13 cellular contexts compared by ENCODE assay signal in the genomic region with DNA sequence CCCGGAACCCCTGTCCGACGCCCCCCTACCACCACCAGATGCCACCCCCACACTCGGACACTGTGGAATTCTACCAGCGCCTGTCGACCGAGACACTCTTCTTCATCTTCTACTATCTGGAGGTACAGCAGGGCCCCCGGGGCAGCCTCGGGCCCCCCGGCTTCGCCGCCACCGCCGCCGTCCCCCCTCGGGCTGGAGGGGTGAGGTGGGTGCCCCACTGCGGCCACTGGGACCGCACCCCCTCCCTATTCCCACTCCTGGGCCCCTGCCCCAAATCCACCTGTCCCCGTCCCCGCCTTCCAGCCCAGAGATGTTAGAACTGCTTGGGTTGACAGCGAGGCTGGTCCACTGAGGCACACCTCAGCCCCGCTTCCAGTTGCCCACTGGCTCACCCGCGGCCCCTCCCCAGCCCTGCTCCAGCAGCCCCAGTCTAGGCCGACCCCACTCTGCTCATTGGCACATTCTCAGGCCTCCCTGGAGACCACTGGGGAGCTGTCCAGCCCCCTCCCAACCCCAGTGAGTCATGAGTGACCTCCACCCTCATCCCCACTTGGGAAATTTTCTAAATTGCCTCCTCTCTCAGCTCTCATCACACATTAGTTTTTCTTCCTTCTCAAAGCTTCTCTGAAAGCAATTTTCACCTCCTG. TPM values are rescaled to one million over a fixed set of nuclear protein-coding genes. Genes with fewer than 3 reads are reported as not detected.
DNase-seq lines count a peak whose midpoint lies in the region; ATAC-seq and TF ChIP-seq lines count a peak whose summit lies in the region.
"Had no signal": no experiment of that assay in that cellular context is flagged by ENCODE, and none has a peak within 500 bp of the region (broad histone marks: within the 10 kb centered on the region; RNA-seq: fewer than 3 reads in every experiment).

No MANE protein-coding gene starts in this region.

- no peak overlapping the region for H3K4me3 Mint-ChIP-seq in CD4-positive, alpha-beta T cell

- no peak for ATAC-seq in CD4-positive, alpha-beta T cell (ENCODE audit: poor library complexity)
- ATAC-seq in right cardiac atrium (peak; percentile 5 to 9), GM21619 (IDR thresholded peaks at IDR 0.05; ENCODE audit: unreplicated experiment) (no peak)

- H3K27me3 Mint-ChIP-seq in CD4-positive, alpha-beta T cell: no peaks in the 10 kb centered on the region

- no peaks in the 10 kb centered on the region for H3K27me3 ChIP-seq in CD4-positive, alpha-beta T cell (ENCODE audit: control insufficient read depth, insufficient read depth, low read length)
- H3K27me3 ChIP-seq in right cardiac atrium (ENCODE audit: control insufficient read depth, insufficient read depth): no peaks in the 10 kb centered on the region
- H3K27me3 ChIP-seq: BLaER1, SJSA1, suprapubic skin had no signal

- 88% methylated on average over 25 of the region's 25 CpGs for WGBS in right cardiac atrium

- H3K9me3 ChIP-seq in CD4-positive, alpha-beta T cell (ENCODE audit: control insufficient read depth, low read length): no peaks in the 10 kb centered on the region
- H3K9me3 ChIP-seq in KOPT-K1 (ENCODE audit: insufficient read depth, low read length, poor library complexity, severe bottlenecking) (no peaks in the 10 kb centered on the region), right cardiac atrium (ENCODE audit: control insufficient read depth, low read length) (no peaks in the 10 kb centered on the region)
- H3K9me3 ChIP-seq: BLaER1, SJSA1, suprapubic skin had no signal

- peak overlapping the region; percentile 17 for H3K27ac ChIP-seq in CD4-positive, alpha-beta T cell (ENCODE audit: low read depth, low read length)
- H3K27ac ChIP-seq in KOPT-K1 (ENCODE audit: low read depth, low read length, poor library complexity, severe bottlenecking): peak overlapping the region; percentile 76
- H3K27ac ChIP-seq in right cardiac atrium (ENCODE audit: low read length): no peak overlapping the region
- H3K27ac ChIP-seq: BLaER1, SJSA1, suprapubic skin had no signal

- POLR2A ChIA-PET in CD4-positive, alpha-beta T cell (lab: Charles Lee): interaction anchor here (0.7 to 1.2 kb wide), 3 partner anchors 16 to 37 kb away, joined by 3 to 4 read pairs (median 3); a partner anchor contains a TSS

- no peak for TF ChIP-seq CTCF in CD4-positive, alpha-beta T cell (IDR thresholded peaks at IDR 0.05)

- H3K36me3 ChIP-seq in KOPT-K1 (ENCODE audit: insufficient read depth, low read length): peaks cover 97% of the 10 kb centered on the region

- no peak overlapping the region for H3K4me3 ChIP-seq in right cardiac atrium (ENCODE audit: low read length)
- H3K4me3 ChIP-seq: BLaER1, SJSA1, suprapubic skin had no signal

- H3K4me1 Mint-ChIP-seq in CD4-positive, alpha-beta T cell (ENCODE audit: low read depth): peaks cover 30% of the 10 kb centered on the region

- CTCF ChIA-PET in CD4-positive, alpha-beta T cell (lab: Charles Lee): no interaction called here

- no peak for DNase-seq in CD4-positive, alpha-beta T cell
- DNase-seq in right cardiac atrium (peak in 1 of 3 donors; percentile 61), superior temporal gyrus (ENCODE audit: extremely low spot score) (no peak), dermis blood vessel endothelial cell (no peak)
- DNase-seq: amygdala, NCI-H2081 had no signal

- H3K27ac Mint-ChIP-seq in CD4-positive, alpha-beta T cell: peak overlapping the region; percentile 83

- H3K36me3 Mint-ChIP-seq in CD4-positive, alpha-beta T cell (ENCODE audit: low read depth): peaks cover 88% of the 10 kb centered on the region

- intact Hi-C loops in CD4-positive, alpha-beta T cell (cut with DNase I, micrococcal nuclease): no loop called here
- intact Hi-C loops in right cardiac atrium (cut with DNase I): no loop called here

- H3K4me1 ChIP-seq in right cardiac atrium (ENCODE audit: control insufficient read depth, insufficient read depth, low read length): no peaks in the 10 kb centered on the region
- H3K4me1 ChIP-seq: SJSA1 had no signal

- no peaks in the 10 kb centered on the region for H3K9me3 Mint-ChIP-seq in CD4-positive, alpha-beta T cell

RNA-seq across cellular contexts. Expression of a gene that starts 6.5 kb away (rescaled TPM):
- 10 to 100 TPM; 14.4 to 16.0 TPM for total RNA-seq in CD4-positive, alpha-beta T cell
- total RNA-seq in right cardiac atrium (1 to 10 TPM; 5.3 to 7.6 (median 7.0) TPM), dermis blood vessel endothelial cell (6.8 and 7.8 TPM in 2 replicates)
- polyA plus RNA-seq in right cardiac atrium: 11.0 TPM

RNA-seq across cellular contexts. Expression of a gene that starts 15.4 kb away (rescaled TPM):
- total RNA-seq in CD4-positive, alpha-beta T cell: 10 to 100 TPM; 26.7 to 28.7 TPM
- total RNA-seq in right cardiac atrium (10 to 100 TPM; 20.3 to 26.5 (median 23.3) TPM), dermis blood vessel endothelial cell (13.3 and 28.4 TPM in 2 replicates)
- polyA plus RNA-seq in right cardiac atrium: 18.2 TPM

RNA-seq across cellular contexts. Expression of a gene that starts 20.0 kb away (rescaled TPM):
- 1 to 10 TPM in 1 of 2 experiments, under 1 TPM in 1; 0.84 to 1.5 TPM for total RNA-seq in CD4-positive, alpha-beta T cell
- total RNA-seq in right cardiac atrium (1 to 10 TPM; 1.0 to 3.8 (median 2.5) TPM), dermis blood vessel endothelial cell (0.14 and 0.68 TPM in 2 replicates)
- 2.3 TPM for polyA plus RNA-seq in right cardiac atrium
- total RNA-seq: dermis microvascular lymphatic vessel endothelial cell, frontal cortex had no signal

RNA-seq across cellular contexts. Expression of a gene that starts 36.4 kb away (rescaled TPM):
- 10 to 100 TPM; 13.7 to 18.0 TPM for total RNA-seq in CD4-positive, alpha-beta T cell
- total RNA-seq in right cardiac atrium: 10 to 100 TPM; 18.9 to 23.6 (median 21.4) TPM
- 16.1 TPM for polyA plus RNA-seq in right cardiac atrium
- 33.5 and 50.1 TPM in 2 replicates for total RNA-seq in dermis blood vessel endothelial cell

RNA-seq across cellular contexts. Expression of a gene that starts 37.4 kb away (rescaled TPM):
- 10 to 100 TPM; 52.9 to 55.9 TPM for total RNA-seq in CD4-positive, alpha-beta T cell
- total RNA-seq in right cardiac atrium (10 to 100 TPM; 41.9 to 52.1 (median 43.7) TPM), dermis blood vessel endothelial cell (64.5 and 103 TPM in 2 replicates)
- polyA plus RNA-seq in right cardiac atrium: 43.0 TPM

Comparison
In these comparisons a context has a peak if more than half of its experiments do, and no peak if none do; other contexts are left out.
1. ATAC-seq: peak in right cardiac atrium (2 of 2); none in CD4-positive, alpha-beta T cell (single experiment) and GM21619 (single experiment).